Comparison of ENCODE assay signal across 10 cellular contexts in the genomic region with DNA sequence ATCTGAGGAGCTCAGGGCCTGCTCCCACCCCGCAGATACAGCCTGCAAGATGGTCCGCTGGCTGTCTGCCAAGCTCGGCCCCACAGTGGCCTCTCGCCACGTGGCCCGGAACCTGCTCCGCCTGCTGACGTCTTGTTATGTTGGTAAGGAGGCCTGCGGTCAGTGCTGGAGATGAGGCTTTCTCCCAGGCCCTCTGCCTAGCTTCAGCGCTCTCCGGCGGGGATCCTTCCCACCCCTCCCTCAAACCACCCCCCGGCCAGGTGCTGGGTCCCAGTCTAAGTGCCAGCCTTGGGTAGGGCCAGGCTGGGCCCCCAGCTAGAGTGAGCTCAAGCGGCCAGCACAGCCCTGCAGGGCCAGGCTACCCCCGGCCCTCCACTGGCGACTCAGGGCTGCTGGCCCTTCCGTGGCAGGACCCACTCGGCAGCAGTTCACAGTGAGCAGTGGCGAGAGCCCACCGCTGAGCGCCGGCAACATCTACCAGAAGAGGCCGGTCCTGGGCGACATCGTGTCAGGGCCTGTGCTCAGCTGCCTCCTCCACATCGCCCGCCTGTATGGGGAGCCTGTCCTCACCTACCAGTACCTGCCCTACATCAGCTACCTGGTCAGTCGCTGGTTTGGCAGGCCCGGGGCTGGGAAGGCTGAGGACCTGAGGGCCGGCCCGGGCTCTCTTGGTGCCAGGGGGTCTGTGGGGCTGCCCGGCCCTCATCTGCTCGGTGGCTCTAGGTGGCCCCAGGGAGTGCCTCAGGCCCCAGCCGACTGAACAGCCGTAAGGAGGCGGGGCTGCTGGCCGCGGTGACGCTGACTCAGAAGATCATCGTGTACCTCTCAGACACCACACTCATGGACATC. TPM values are rescaled to one million over a fixed set of nuclear protein-coding genes. Genes with fewer than 3 reads are reported as not detected.
DNase-seq lines count a peak whose midpoint lies in the region; ATAC-seq, FAIRE-seq and TF ChIP-seq lines count a peak whose summit lies in the region.
"Had no signal": no experiment of that assay in that cellular context is flagged by ENCODE, and none has a peak within 500 bp of the region (broad histone marks: within the 10 kb centered on the region; RNA-seq: fewer than 3 reads in every experiment).

No MANE protein-coding gene starts in this region.

- TF ChIP-seq CTCF in ascending aorta (IDR thresholded peaks at IDR 0.05), result no peak

- WGBS in right cardiac atrium, result 70% methylated on average over 40 of the region's 40 CpGs
- WGBS in small intestine, 3 donors, result 77 to 90% (median 86%) methylated on average over 34 to 40 of the region's 40 CpGs

- DNase-seq in H54 (ENCODE audit: insufficient read length, low spot score) (peak; percentile 92), ascending aorta (ENCODE audit: low spot score in 2 of 2) (peak in 1 of 2 donors; percentile 85), right cardiac atrium (peak; percentile 89 to 96 (median 94)), small intestine (no peak), Kasumi-1 (lab: John Stamatoyannopoulos, UW) (no peak)
- DNase-seq: NCI-H446 treated with DMSO at 0.1 percent for 48 hours had no signal

- FAIRE-seq in H54 (lab: Jason Lieb, UNC), result peak; percentile 88
- FAIRE-seq in small intestine (lab: Jason Lieb, UNC), result no peak
- FAIRE-seq: GM12878 had no signal

- H3K9me3 ChIP-seq in ascending aorta, result no peaks in the 10 kb centered on the region
- no peaks in the 10 kb centered on the region for H3K9me3 ChIP-seq in right cardiac atrium (ENCODE audit: control insufficient read depth, low read length)
- H3K9me3 ChIP-seq in small intestine (ENCODE audit: control insufficient read depth, low read depth), result no peaks in the 10 kb centered on the region

- H3K36me3 ChIP-seq in ascending aorta (peaks cover 24 to 65% of the 10 kb centered on the region in 2 donors), small intestine (ENCODE audit: control insufficient read depth in 2 of 2, insufficient read depth in 2 of 2, low read length in 2 of 2) (peaks cover 6 to 9% of the 10 kb centered on the region in 2 donors)

- H3K4me3 ChIP-seq in ascending aorta, result no peak overlapping the region
- no peak overlapping the region for H3K4me3 ChIP-seq in right cardiac atrium (ENCODE audit: low read length)
- H3K4me3 ChIP-seq in small intestine (ENCODE audit: low read depth in 1 of 2, low read length in 2 of 2), result no peak overlapping the region
- H3K4me3 ChIP-seq: GM12878 had no signal

- no peaks in the 10 kb centered on the region for H3K27me3 ChIP-seq in ascending aorta
- no peaks in the 10 kb centered on the region for H3K27me3 ChIP-seq in right cardiac atrium (ENCODE audit: control insufficient read depth, insufficient read depth)
- H3K27me3 ChIP-seq in small intestine (ENCODE audit: control insufficient read depth in 2 of 2, insufficient read depth in 2 of 2, low read length in 2 of 2), result no peaks in the 10 kb centered on the region

- peak overlapping the region; percentile 15 to 79 for H3K27ac ChIP-seq in ascending aorta
- H3K27ac ChIP-seq in right cardiac atrium (ENCODE audit: low read length), result peak overlapping the region; percentile 42
- peak overlapping the region; percentile 57 to 87 for H3K27ac ChIP-seq in small intestine (ENCODE audit: low read depth in 1 of 2, low read length in 1 of 2)

- ATAC-seq in right cardiac atrium, result peak; percentile 75 to 78
- no peak for ATAC-seq in GM18502 (IDR thresholded peaks at IDR 0.05; ENCODE audit: poor library complexity, unreplicated experiment)
- no peak for ATAC-seq in GM21619 (IDR thresholded peaks at IDR 0.05; ENCODE audit: unreplicated experiment)
- no peak for ATAC-seq in GM18861 (IDR thresholded peaks at IDR 0.05; ENCODE audit: unreplicated experiment)
- ATAC-seq: GM12878 had no signal

- intact Hi-C loops in ascending aorta (cut with DNase I), result no loop called here
- intact Hi-C loops in right cardiac atrium (cut with DNase I), result no loop called here

- no peak for TF ChIP-seq POLR2A in H54 (IDR thresholded peaks at IDR 0.05; ENCODE audit: low read depth, low read length)

- H3K4me1 ChIP-seq in ascending aorta (peaks cover 0 to 1% of the 10 kb centered on the region in 2 donors), right cardiac atrium (ENCODE audit: control insufficient read depth, insufficient read depth, low read length) (peaks cover under 1% of the 10 kb centered on the region), small intestine (ENCODE audit: control insufficient read depth in 2 of 2, insufficient read depth in 1 of 2, low read depth in 1 of 2, low read length in 1 of 2) (peaks cover 1% of the 10 kb centered on the region in 2 donors)

RNA-seq across cellular contexts. Expression of a gene that starts 6.1 kb away (rescaled TPM):
- total RNA-seq in ascending aorta, result 70.4 TPM
- 10 to 100 TPM in 3 of 4 donors, 1 to 10 TPM in 1; 9.2 to 11.2 (median 11.0) TPM for total RNA-seq in right cardiac atrium
- polyA plus RNA-seq in right cardiac atrium, result 10.2 TPM
- polyA plus RNA-seq in small intestine, result 10 to 100 TPM; 14.6 to 18.0 (median 14.8) TPM

RNA-seq across cellular contexts. Expression of a gene that starts 12.1 kb away (rescaled TPM):
- total RNA-seq in ascending aorta (20.6 TPM), right cardiac atrium (1 to 10 TPM in 3 of 4 donors, under 1 TPM in 1; 0.45 to 2.1 (median 1.2) TPM)
- polyA plus RNA-seq in right cardiac atrium (1.1 TPM), small intestine (1 to 10 TPM in 2 of 3 donors, under 1 TPM in 1; 0.89 to 4.5 (median 1.6) TPM)

RNA-seq across cellular contexts. Expression of a gene that starts 20.4 kb away (rescaled TPM):
- total RNA-seq in ascending aorta (7.5 TPM), right cardiac atrium (1 to 10 TPM; 1.9 to 6.1 (median 2.3) TPM)
- polyA plus RNA-seq in right cardiac atrium (1.5 TPM), small intestine (10 to 100 TPM in 1 of 3 donors, 1 to 10 TPM in 2; 5.1 to 10.3 (median 7.8) TPM)

RNA-seq across cellular contexts. Expression of a gene that starts 31.3 kb away (rescaled TPM):
- 604 TPM for total RNA-seq in ascending aorta
- 100 to 1,000 TPM; 160 to 288 (median 264) TPM for total RNA-seq in right cardiac atrium
- 215 TPM for polyA plus RNA-seq in right cardiac atrium
- polyA plus RNA-seq in small intestine, result 100 to 1,000 TPM in 1 of 3 donors, 10 to 100 TPM in 1, 1 to 10 TPM in 1; 7.2 to 118 (median 20.8) TPM

RNA-seq across cellular contexts. Expression of a gene that starts 45.9 kb away (rescaled TPM):
- total RNA-seq in ascending aorta, result 114 TPM
- total RNA-seq in right cardiac atrium, result 100 to 1,000 TPM; 134 to 187 (median 152) TPM
- 72.1 TPM for polyA plus RNA-seq in right cardiac atrium
- polyA plus RNA-seq in small intestine, result 10 to 100 TPM; 61.1 to 87.2 (median 62.8) TPM

Comparison
In these comparisons a context has a peak if more than half of its experiments do, and no peak if none do; other contexts are left out.
1. DNase-seq: peak in H54 (single experiment) and right cardiac atrium (3 of 3); none in small intestine (single experiment) and Kasumi-1 (0 of 2).
2. ATAC-seq: peak in right cardiac atrium (2 of 2); none in GM18502 (single experiment), GM21619 (single experiment) and GM18861 (single experiment).
3. Peak in every context shown above with its lines, with median percentiles within 50 percentile points of each other: H3K27ac ChIP-seq.